ENCODE assay signal across 6 cellular contexts in genomic region chr2:108601199-108601598, GRCh38.
A peak's percentile ranks its signal among the peaks of the same experiment; 100 is the strongest.
DNase-seq lines count a peak whose midpoint lies in the region; ATAC-seq and TF ChIP-seq lines count a peak whose summit lies in the region.
"Not testable (repeated sequence)": the region's sequence is repeated elsewhere in the genome, so short reads cannot be mapped to it uniquely, and the experiment has no call there.

No MANE protein-coding gene starts in this region.

- peak overlapping the region in 2 of 5 donors; percentile 32 to 68 for H3K27ac ChIP-seq in adrenal gland
- peak overlapping the region; percentile 54 for H3K27ac ChIP-seq in left ventricle myocardium inferior (replicated peaks)
- H3K27ac ChIP-seq in left lung, lower lobe of right lung: not testable (repeated sequence)
- H3K27ac ChIP-seq in thyroid gland = peak overlapping the region; percentile 58 to 70 (median 69)

- not testable (repeated sequence) for H3K4me1 ChIP-seq in adrenal gland (replicated peaks in 1 of 2); left lung; lower lobe of right lung; thyroid gland
- H3K4me1 ChIP-seq in left ventricle myocardium inferior = peaks cover 53% of the 10 kb centered on the region

- TF ChIP-seq POLR2A in adrenal gland (IDR thresholded peaks at IDR 0.05); thyroid gland (IDR thresholded peaks at IDR 0.05): not testable (repeated sequence)

- not testable (repeated sequence) for H3K4me3 ChIP-seq in adrenal gland; left lung; thyroid gland (replicated peaks in 1 of 3)
- H3K4me3 ChIP-seq in left ventricle myocardium inferior (peak overlapping the region; percentile 43), lower lobe of right lung (peak overlapping the region; percentile 8)

- not testable (repeated sequence) for H3K36me3 ChIP-seq in adrenal gland (replicated peaks in 1 of 2); left ventricle myocardium inferior; left lung; lower lobe of right lung; thyroid gland

- not testable (repeated sequence) for TF ChIP-seq CTCF in adrenal gland (IDR thresholded peaks at IDR 0.05); left ventricle myocardium inferior (IDR thresholded peaks at IDR 0.05; ENCODE audit: borderline replicate concordance); left lung (IDR thresholded peaks at IDR 0.05); lower lobe of right lung (IDR thresholded peaks at IDR 0.05); thyroid gland (IDR thresholded peaks at IDR 0.05)

- DNase-seq in adrenal gland = peak in 6 of 7 donors; percentile 65 to 74 (median 68)
- not testable (repeated sequence) for DNase-seq in left ventricle myocardium inferior, lower lobe of right lung
- DNase-seq in left lung = peak in 1 of 2 donors; percentile 46
- peak; percentile 88 to 90 for DNase-seq in thyroid gland

- not testable (repeated sequence) for H3K9me3 Mint-ChIP-seq in dendritic cell treated with granulocyte-macrophage colony-stimulating factor and Interleukin-4, amounts not matched to agents 40 ng/mL and 50 ng/mL, for 4 days

- H3K27me3 Mint-ChIP-seq in dendritic cell treated with granulocyte-macrophage colony-stimulating factor and Interleukin-4, amounts not matched to agents 40 ng/mL and 50 ng/mL, for 4 days = not testable (repeated sequence)

- intact Hi-C loops in adrenal gland (cut with DNase I) (loop anchor here in 1 of 2 donors (10.0 kb wide), 1 partner anchor 124 kb away; no protein-coding TSS in a partner anchor), left ventricle myocardium inferior (cut with micrococcal nuclease) (loop anchor here (5.0 kb wide), 1 partner anchor 36 kb away; no protein-coding TSS in a partner anchor)
- intact Hi-C loops in dendritic cell treated with granulocyte-macrophage colony-stimulating factor and Interleukin-4, amounts not matched to agents 40 ng/mL and 50 ng/mL, for 4 days (cut with micrococcal nuclease); left lung (cut with DNase I); lower lobe of right lung (cut with DNase I); thyroid gland (cut with DNase I): not testable (repeated sequence)

- H3K36me3 Mint-ChIP-seq in dendritic cell treated with granulocyte-macrophage colony-stimulating factor and Interleukin-4, amounts not matched to agents 40 ng/mL and 50 ng/mL, for 4 days (ENCODE audit: low read depth) = peaks cover 78% of the 10 kb centered on the region

- H3K4me1 Mint-ChIP-seq in dendritic cell treated with granulocyte-macrophage colony-stimulating factor and Interleukin-4, amounts not matched to agents 40 ng/mL and 50 ng/mL, for 4 days (ENCODE audit: low read depth) = peaks cover 76% of the 10 kb centered on the region

- H3K27ac Mint-ChIP-seq in dendritic cell treated with granulocyte-macrophage colony-stimulating factor and Interleukin-4, amounts not matched to agents 40 ng/mL and 50 ng/mL, for 4 days = peak overlapping the region; percentile 41

- H3K9me3 ChIP-seq in adrenal gland (replicated peaks in 1 of 3); left lung; lower lobe of right lung; thyroid gland: not testable (repeated sequence)
- peaks cover 11% of the 10 kb centered on the region for H3K9me3 ChIP-seq in left ventricle myocardium inferior (replicated peaks)

- H3K4me3 Mint-ChIP-seq in dendritic cell treated with granulocyte-macrophage colony-stimulating factor and Interleukin-4, amounts not matched to agents 40 ng/mL and 50 ng/mL, for 4 days = not testable (repeated sequence)

- peak; percentile 60 for ATAC-seq in left lung
- peak in 1 of 2 donors; percentile 68 for ATAC-seq in lower lobe of right lung

- H3K27me3 ChIP-seq in adrenal gland; left ventricle myocardium inferior (ENCODE audit: low read depth); left lung; lower lobe of right lung (ENCODE audit: low read depth); thyroid gland: not testable (repeated sequence)

- WGBS in adrenal gland, 4 donors = 57 to 74% (median 71%) methylated on average over 10 of the region's 10 CpGs
- WGBS in thyroid gland, 2 donors = 32 to 44% methylated on average over 10 of the region's 10 CpGs
